ENCODE assay signal across 11 cellular contexts in the genomic region with DNA sequence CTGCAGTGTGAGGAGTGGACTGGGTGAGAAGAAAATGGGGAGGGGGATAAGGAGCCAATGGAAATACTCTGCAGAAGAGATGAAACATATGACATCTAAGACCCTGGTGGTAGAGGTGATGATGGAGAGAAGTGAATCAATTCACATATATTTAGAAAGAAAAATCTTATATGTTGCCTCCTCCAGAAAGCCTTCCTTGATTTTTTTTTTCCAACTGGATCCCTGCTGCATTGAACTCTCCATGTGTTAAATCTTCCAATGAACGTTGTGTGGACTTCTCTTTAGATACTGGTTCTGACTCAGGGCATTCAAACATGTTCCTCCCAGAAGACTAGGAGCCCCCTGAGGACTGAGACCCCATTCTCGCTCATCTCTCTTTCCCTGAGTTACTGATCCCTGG.
"Had no signal": no experiment of that assay in that cellular context is flagged by ENCODE, and none has a peak within 500 bp of the region (broad histone marks: within the 10 kb centered on the region; RNA-seq: fewer than 3 reads in every experiment).

No MANE protein-coding gene starts in this region.

- H3K9ac ChIP-seq: GM23248 had no signal

- FAIRE-seq: H1, H54 had no signal

- H3K4me1 ChIP-seq: HAP-1 had no signal

- H3K27ac ChIP-seq: GM23248 had no signal

- H3K4me2 ChIP-seq: GM23338 had no signal

- DNase-seq: GM23248, GOT3, H7, H9, HCEC 1CT, HFFc6 had no signal

- H3K36me3 ChIP-seq: HAP-1 had no signal

- H3K4me3 Mint-ChIP-seq: GM23338, H9, HFFc6 had no signal

- ATAC-seq: GM23338, HCT116 had no signal

- H3K27ac Mint-ChIP-seq: GM23338, HFFc6 had no signal

- H3K9me3 ChIP-seq: HAP-1 had no signal

- H3K4me3 ChIP-seq: GM23248, GM23338, HAP-1 had no signal

- H3K9me3 Mint-ChIP-seq: GM23338, H9, HFFc6 had no signal

- H2AFZ ChIP-seq: GM23248, GM23338 had no signal
